Comparison of ENCODE assay signal across 29 cellular contexts in the genomic region with DNA sequence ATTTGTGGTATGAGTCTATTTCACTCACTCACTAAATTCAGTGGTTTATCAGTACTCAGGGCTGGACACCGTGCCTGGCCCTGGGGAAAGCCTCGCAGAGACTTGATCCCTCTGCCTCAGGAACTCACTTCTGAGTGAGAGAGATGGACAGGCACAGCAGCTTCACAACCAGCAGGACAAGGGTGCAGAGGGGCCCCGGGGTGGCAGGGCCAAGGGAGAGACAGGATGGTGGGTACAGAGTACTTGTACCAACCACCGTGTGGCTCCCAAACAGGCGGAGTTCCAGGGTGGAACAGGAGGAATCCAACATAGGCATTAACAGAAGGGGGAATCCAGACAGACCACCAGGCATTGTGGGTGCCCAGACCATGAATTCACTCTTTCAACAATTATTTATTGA.
"Had no signal": no experiment of that assay in that cellular context is flagged by ENCODE, and none has a peak within 500 bp of the region (broad histone marks: within the 10 kb centered on the region; RNA-seq: fewer than 3 reads in every experiment).

No MANE protein-coding gene starts in this region.

- H3K27me3 ChIP-seq: pancreas, right atrium auricular region, right lobe of liver, thyroid gland, upper lobe of left lung, uterus had no signal

- H3K4me1 ChIP-seq: prostate gland, right atrium auricular region, right lobe of liver, thyroid gland, tibial nerve, upper lobe of left lung, uterus had no signal

- H3K27ac Mint-ChIP-seq: naive B cell; natural killer cell treated with Interleukin-12 subunit alpha and Interleukin-12 subunit beta and Interleukin-15 and Interleukin-18, amount 100 ng/mL, for 72 hours; nephron progenitor cell; stimulated activated effector memory CD8-positive, alpha-beta T cell treated with anti-CD3 and anti-CD28 coated beads, Interleukin-12 subunit alpha, Interleukin-12 subunit beta, amount 100 ng/mL, for 72 hours; stimulated activated naive B cell treated with anti-CD40 and anti-IgM and Interleukin-4, amounts not matched to agents 10 μg/mL and 1 μg/mL and 100 μg/mL, for 72 hours; stimulated activated naive CD8-positive, alpha-beta T cell treated with anti-CD3 and anti-CD28 coated beads, Interleukin-15, Interleukin-2, amounts not matched to agents 100 ng/mL and 50 ng/mL, for 24 hours had no signal

- H3K36me3 Mint-ChIP-seq: naive B cell; naive thymus-derived CD8-positive, alpha-beta T cell; natural killer cell treated with Interleukin-12 subunit alpha and Interleukin-12 subunit beta and Interleukin-15 and Interleukin-18, amount 100 ng/mL, for 72 hours; stimulated activated effector memory CD8-positive, alpha-beta T cell treated with anti-CD3 and anti-CD28 coated beads, Interleukin-12 subunit alpha, Interleukin-12 subunit beta, amount 100 ng/mL, for 72 hours; stimulated activated naive B cell treated with anti-CD40 and anti-IgM and Interleukin-4, amounts not matched to agents 10 μg/mL and 1 μg/mL and 100 μg/mL, for 72 hours had no signal

- H3K27ac ChIP-seq: neutrophil, pancreas, prostate gland, right atrium auricular region, right lobe of liver, skin epidermis, stomach, thoracic aorta, thyroid gland, tibial nerve, upper lobe of left lung, uterus had no signal

- ATAC-seq: naive thymus-derived CD8-positive, alpha-beta T cell; pancreas; right lobe of liver had no signal

- DNase-seq: naive B cell; naive thymus-derived CD8-positive, alpha-beta T cell; nephron progenitor cell; nucleus accumbens; pancreas; retina; stimulated activated CD4-positive, alpha-beta T cell treated with anti-CD3 and anti-CD28 coated beads, Interleukin-15, amount 100 ng/mL, for 24 hours; stimulated activated CD4-positive, alpha-beta T cell treated with anti-CD3 and anti-CD28 coated beads, Interleukin-2, amount 100 ng/mL, for 24 hours; stimulated activated CD4-positive, alpha-beta T cell treated with anti-CD3 and anti-CD28 coated beads, Interleukin-2, amount 100 ng/mL, for 48 hours; stimulated activated CD4-positive, alpha-beta T cell treated with anti-CD3 and anti-CD28 coated beads, Interleukin-4, amount 100 ng/mL, for 24 hours; stimulated activated naive B cell treated with anti-CD40 and anti-IgM and Interleukin-4, amounts not matched to agents 10 μg/mL and 1 μg/mL and 100 μg/mL, for 72 hours; stimulated activated naive CD4-positive, alpha-beta T cell treated with Interleukin-2 at 50 U/mL for 16 hours; stomach; thyroid gland; trophoblast cell; upper lobe of left lung; uterus had no signal

- H3K36me3 ChIP-seq: neutrophil, pancreas, prostate gland, right atrium auricular region, right lobe of liver, stomach, thoracic aorta, thyroid gland, tibial nerve, upper lobe of left lung, uterus had no signal

- H3K4me3 Mint-ChIP-seq: naive thymus-derived CD8-positive, alpha-beta T cell; natural killer cell treated with Interleukin-12 subunit alpha and Interleukin-12 subunit beta and Interleukin-15 and Interleukin-18, amount 100 ng/mL, for 72 hours; nephron progenitor cell; neural crest cell; stimulated activated effector memory CD8-positive, alpha-beta T cell treated with anti-CD3 and anti-CD28 coated beads, Interleukin-12 subunit alpha, Interleukin-12 subunit beta, amount 100 ng/mL, for 72 hours; stimulated activated naive B cell treated with anti-CD40 and anti-IgM and Interleukin-4, amounts not matched to agents 10 μg/mL and 1 μg/mL and 100 μg/mL, for 72 hours; stimulated activated naive CD8-positive, alpha-beta T cell treated with anti-CD3 and anti-CD28 coated beads, Interleukin-15, Interleukin-2, amounts not matched to agents 100 ng/mL and 50 ng/mL, for 24 hours had no signal

- H3K9me3 Mint-ChIP-seq: naive B cell; naive thymus-derived CD8-positive, alpha-beta T cell; natural killer cell treated with Interleukin-12 subunit alpha and Interleukin-12 subunit beta and Interleukin-15 and Interleukin-18, amount 100 ng/mL, for 72 hours; nephron progenitor cell; neural crest cell; stimulated activated effector memory CD8-positive, alpha-beta T cell treated with anti-CD3 and anti-CD28 coated beads, Interleukin-12 subunit alpha, Interleukin-12 subunit beta, amount 100 ng/mL, for 72 hours; stimulated activated naive B cell treated with anti-CD40 and anti-IgM and Interleukin-4, amounts not matched to agents 10 μg/mL and 1 μg/mL and 100 μg/mL, for 72 hours; stimulated activated naive CD8-positive, alpha-beta T cell treated with anti-CD3 and anti-CD28 coated beads, Interleukin-15, Interleukin-2, amounts not matched to agents 100 ng/mL and 50 ng/mL, for 24 hours had no signal

- H3K4me3 ChIP-seq: pancreas, prostate gland, right atrium auricular region, right lobe of liver, skin epidermis, smooth muscle cell, stomach, thoracic aorta, thyroid gland, tibial nerve, upper lobe of left lung, uterus had no signal

- H3K4me1 Mint-ChIP-seq: naive B cell; stimulated activated effector memory CD8-positive, alpha-beta T cell treated with anti-CD3 and anti-CD28 coated beads, Interleukin-12 subunit alpha, Interleukin-12 subunit beta, amount 100 ng/mL, for 72 hours had no signal

- H3K9me3 ChIP-seq: neutrophil, pancreas, prostate gland, right atrium auricular region, right lobe of liver, stomach, thoracic aorta, thyroid gland, tibial nerve, upper lobe of left lung, uterus had no signal
